Comparison of ENCODE assay signal across 25 cellular contexts in genomic region chrX:20623448-20623847, GRCh38.
DNase-seq lines count a peak whose midpoint lies in the region; ATAC-seq, FAIRE-seq and TF ChIP-seq lines count a peak whose summit lies in the region.
"Had no signal": no experiment of that assay in that cellular context is flagged by ENCODE, and none has a peak within 500 bp of the region (broad histone marks: within the 10 kb centered on the region; RNA-seq: fewer than 3 reads in every experiment).

No MANE protein-coding gene starts in this region.

- H3K4me2 ChIP-seq in fibroblast of lung (ENCODE audit: extremely low read depth, insufficient read depth, low read length), result no peak overlapping the region
- H3K4me2 ChIP-seq: PC-9 had no signal

- POLR2A ChIA-PET in activated CD4-positive, alpha-beta T cell treated with anti-CD3 and anti-CD28 coated beads, Interleukin-2, amount 10 ng/mL, durations not matched to agents 7 days and 5 days (lab: Charles Lee), result no interaction called here

- no peak overlapping the region for H3K9ac ChIP-seq in fibroblast of lung (ENCODE audit: insufficient read depth, low read length)

- no peak overlapping the region for H2AFZ ChIP-seq in fibroblast of lung (ENCODE audit: low read length)
- H2AFZ ChIP-seq: PC-9 had no signal

- peaks cover 9% of the 10 kb centered on the region for H3K27me3 Mint-ChIP-seq in stimulated activated naive CD8-positive, alpha-beta T cell treated with anti-CD3 and anti-CD28 coated beads, Interleukin-15, amount 100 ng/mL, for 72 hours
- peaks cover 7% of the 10 kb centered on the region for H3K27me3 Mint-ChIP-seq in activated CD4-positive, alpha-beta T cell treated with anti-CD3 and anti-CD28 coated beads, Interleukin-2, amount 10 ng/mL, durations not matched to agents 7 days and 5 days

- H3K27me3 ChIP-seq in fibroblast of lung (ENCODE audit: control insufficient read depth, insufficient read depth, low read length), result no peaks in the 10 kb centered on the region
- no peaks in the 10 kb centered on the region for H3K27me3 ChIP-seq in aorta (ENCODE audit: control insufficient read depth in 1 of 2, insufficient read depth in 2 of 2, low read length in 1 of 2)
- H3K27me3 ChIP-seq: cardiac muscle cell had no signal

- H3K27ac ChIP-seq in fibroblast of lung (ENCODE audit: insufficient read depth, low read length) (no peak overlapping the region), aorta (ENCODE audit: low read depth in 1 of 2, low read length in 2 of 2) (no peak overlapping the region)
- H3K27ac ChIP-seq: cardiac muscle cell, heart left ventricle, PC-9, SK-N-MC, skin epidermis, thoracic aorta had no signal

- H3K4me1 ChIP-seq in fibroblast of lung (ENCODE audit: control insufficient read depth, extremely low read depth, insufficient read depth, low read length) (no peaks in the 10 kb centered on the region), aorta (ENCODE audit: control insufficient read depth in 1 of 2, insufficient read depth in 2 of 2, low read length in 2 of 2) (no peaks in the 10 kb centered on the region)
- H3K4me1 ChIP-seq: Caco-2, heart left ventricle had no signal

- no peaks in the 10 kb centered on the region for H3K36me3 ChIP-seq in fibroblast of lung (ENCODE audit: control insufficient read depth, insufficient read depth, low read length)
- H3K36me3 ChIP-seq in aorta (ENCODE audit: control insufficient read depth in 1 of 2, insufficient read depth in 2 of 2, low read length in 1 of 2), result no peaks in the 10 kb centered on the region
- H3K36me3 ChIP-seq: cardiac muscle cell, heart left ventricle, thoracic aorta had no signal

- WGBS in aorta, 2 donors, result 65 to 83% methylated on average over 2 of the region's 2 CpGs

- H3K79me2 ChIP-seq in fibroblast of lung (ENCODE audit: control insufficient read depth, insufficient read depth, low read length), result no peaks in the 10 kb centered on the region

- H3K9me3 ChIP-seq in fibroblast of lung (ENCODE audit: control insufficient read depth, insufficient read depth, low read depth, low read length) (no peaks in the 10 kb centered on the region), aorta (ENCODE audit: control insufficient read depth, low read length) (no peaks in the 10 kb centered on the region)
- H3K9me3 ChIP-seq: Caco-2, thoracic aorta had no signal

- H3K4me3 ChIP-seq in fibroblast of lung (replicated peaks in 1 of 4; ENCODE audit: control extremely low read depth in 1 of 4, insufficient read depth in 1 of 4, low read depth in 3 of 4, low read length in 4 of 4) (no peak overlapping the region), aorta (ENCODE audit: low read length in 2 of 2) (no peak overlapping the region)
- H3K4me3 ChIP-seq: cardiac muscle cell, heart left ventricle, PC-9, SK-N-MC, skin epidermis, thoracic aorta had no signal

- no peaks in the 10 kb centered on the region for H4K20me1 ChIP-seq in fibroblast of lung (ENCODE audit: control insufficient read depth, extremely low read depth, insufficient read depth, low read length)

- no peak overlapping the region for H3K27ac Mint-ChIP-seq in stimulated activated naive CD8-positive, alpha-beta T cell treated with anti-CD3 and anti-CD28 coated beads, Interleukin-15, amount 100 ng/mL, for 72 hours
- no peak overlapping the region for H3K27ac Mint-ChIP-seq in activated CD4-positive, alpha-beta T cell treated with anti-CD3 and anti-CD28 coated beads, Interleukin-2, amount 10 ng/mL, durations not matched to agents 7 days and 5 days
- H3K27ac Mint-ChIP-seq: activated naive CD8-positive, alpha-beta T cell; naive thymus-derived CD8-positive, alpha-beta T cell; T-helper 2 cell treated with Interferon-gamma antibody and Interleukin-4, amounts not matched to agents 5 μg/mL and 100 μg/mL, for 36 hours had no signal

- H3K9me3 Mint-ChIP-seq in stimulated activated naive CD8-positive, alpha-beta T cell treated with anti-CD3 and anti-CD28 coated beads, Interleukin-15, amount 100 ng/mL, for 72 hours, result no peaks in the 10 kb centered on the region
- H3K9me3 Mint-ChIP-seq in activated CD4-positive, alpha-beta T cell treated with anti-CD3 and anti-CD28 coated beads, Interleukin-2, amount 10 ng/mL, durations not matched to agents 7 days and 5 days, result no peaks in the 10 kb centered on the region
- H3K9me3 Mint-ChIP-seq: T-helper 2 cell treated with Interferon-gamma antibody and Interleukin-4, amounts not matched to agents 5 μg/mL and 100 μg/mL, for 36 hours had no signal

- no peak for DNase-seq in stimulated activated naive CD8-positive, alpha-beta T cell treated with anti-CD3 and anti-CD28 coated beads, Interleukin-15, Interleukin-2, amounts not matched to agents 100 U/mL and 50 U/mL, for 24 hours
- no peak for DNase-seq in stimulated activated naive CD8-positive, alpha-beta T cell treated with anti-CD3 and anti-CD28 coated beads, Interleukin-15, amount 100 ng/mL, for 72 hours
- DNase-seq in NCI-H226 (peak; percentile 25), fibroblast of lung (ENCODE audit: low read depth in 2 of 2) (peak; percentile 0 to 60), urothelium cell line (ENCODE audit: low spot score) (peak; percentile 7), aorta (no peak)
- no peak for DNase-seq in activated CD4-positive, alpha-beta T cell treated with anti-CD3 and anti-CD28 coated beads, Interleukin-2, amount 10 ng/mL, durations not matched to agents 7 days and 5 days
- DNase-seq: activated CD8-positive, alpha-beta memory T cell treated with anti-CD3 and anti-CD28 coated beads, Interleukin-2, amount 50 U/mL, for 4 hours; AML-193; Caco-2; GF-D8; heart left ventricle; naive thymus-derived CD8-positive, alpha-beta T cell; NCI-H1436 treated with DMSO at 0.1 percent for 48 hours; NCI-H82; PC-9; posterior cingulate gyrus had no signal

- no peaks in the 10 kb centered on the region for H3K4me1 Mint-ChIP-seq in stimulated activated naive CD8-positive, alpha-beta T cell treated with anti-CD3 and anti-CD28 coated beads, Interleukin-15, amount 100 ng/mL, for 72 hours
- H3K4me1 Mint-ChIP-seq in activated CD4-positive, alpha-beta T cell treated with anti-CD3 and anti-CD28 coated beads, Interleukin-2, amount 10 ng/mL, durations not matched to agents 7 days and 5 days, result no peaks in the 10 kb centered on the region
- H3K4me1 Mint-ChIP-seq: naive thymus-derived CD8-positive, alpha-beta T cell had no signal

- CTCF ChIA-PET in activated CD4-positive, alpha-beta T cell treated with anti-CD3 and anti-CD28 coated beads, Interleukin-2, amount 10 ng/mL, durations not matched to agents 7 days and 5 days (lab: Charles Lee), result no interaction called here

- FAIRE-seq in urothelium cell line (lab: Jason Lieb, UNC), result no peak

- H3K36me3 Mint-ChIP-seq in activated CD4-positive, alpha-beta T cell treated with anti-CD3 and anti-CD28 coated beads, Interleukin-2, amount 10 ng/mL, durations not matched to agents 7 days and 5 days (ENCODE audit: low read depth), result no peaks in the 10 kb centered on the region
- H3K36me3 Mint-ChIP-seq: activated naive CD8-positive, alpha-beta T cell had no signal

- intact Hi-C loops in aorta (cut with DNase I), result no loop called here

- no peak overlapping the region for H3K4me3 Mint-ChIP-seq in stimulated activated naive CD8-positive, alpha-beta T cell treated with anti-CD3 and anti-CD28 coated beads, Interleukin-15, amount 100 ng/mL, for 72 hours
- no peak overlapping the region for H3K4me3 Mint-ChIP-seq in activated CD4-positive, alpha-beta T cell treated with anti-CD3 and anti-CD28 coated beads, Interleukin-2, amount 10 ng/mL, durations not matched to agents 7 days and 5 days
- H3K4me3 Mint-ChIP-seq: activated naive CD8-positive, alpha-beta T cell; naive thymus-derived CD8-positive, alpha-beta T cell; T-helper 2 cell treated with Interferon-gamma antibody and Interleukin-4, amounts not matched to agents 5 μg/mL and 100 μg/mL, for 36 hours had no signal

- peak; percentile 72 for ATAC-seq in stimulated activated naive CD8-positive, alpha-beta T cell treated with anti-CD3 and anti-CD28 coated beads, Interleukin-15, Interleukin-2, amounts not matched to agents 100 U/mL and 50 U/mL, for 24 hours
- no peak for ATAC-seq in stimulated activated naive CD8-positive, alpha-beta T cell treated with anti-CD3 and anti-CD28 coated beads, Interleukin-15, amount 100 ng/mL, for 72 hours
- no peak for ATAC-seq in aorta (ENCODE audit: low FRiP score)
- no peak for ATAC-seq in GM21717 (IDR thresholded peaks at IDR 0.05; ENCODE audit: unreplicated experiment)
- ATAC-seq: esophagus mucosa; heart left ventricle; naive thymus-derived CD8-positive, alpha-beta T cell had no signal

- no peak for TF ChIP-seq CTCF in fibroblast of lung (conservative IDR thresholded peaks at IDR 0.05 in 1 of 2, IDR thresholded peaks at IDR 0.05 in 1 of 2; ENCODE audit: low read depth in 1 of 2, low read length in 2 of 2)

Comparison
In these comparisons a context has a peak if more than half of its experiments do, and no peak if none do; other contexts are left out.
1. DNase-seq: peak in NCI-H226 (single experiment), fibroblast of lung (2 of 2) and urothelium cell line (single experiment); none in stimulated activated naive CD8-positive, alpha-beta T cell treated with anti-CD3 and anti-CD28 coated beads, Interleukin-15, Interleukin-2, amounts not matched to agents 100 U/mL and 50 U/mL, for 24 hours (single experiment), stimulated activated naive CD8-positive, alpha-beta T cell treated with anti-CD3 and anti-CD28 coated beads, Interleukin-15, amount 100 ng/mL, for 72 hours (0 of 2), aorta (0 of 2) and activated CD4-positive, alpha-beta T cell treated with anti-CD3 and anti-CD28 coated beads, Interleukin-2, amount 10 ng/mL, durations not matched to agents 7 days and 5 days (single experiment).